1 cellular context compared by ENCODE assay signal in the genomic region with DNA sequence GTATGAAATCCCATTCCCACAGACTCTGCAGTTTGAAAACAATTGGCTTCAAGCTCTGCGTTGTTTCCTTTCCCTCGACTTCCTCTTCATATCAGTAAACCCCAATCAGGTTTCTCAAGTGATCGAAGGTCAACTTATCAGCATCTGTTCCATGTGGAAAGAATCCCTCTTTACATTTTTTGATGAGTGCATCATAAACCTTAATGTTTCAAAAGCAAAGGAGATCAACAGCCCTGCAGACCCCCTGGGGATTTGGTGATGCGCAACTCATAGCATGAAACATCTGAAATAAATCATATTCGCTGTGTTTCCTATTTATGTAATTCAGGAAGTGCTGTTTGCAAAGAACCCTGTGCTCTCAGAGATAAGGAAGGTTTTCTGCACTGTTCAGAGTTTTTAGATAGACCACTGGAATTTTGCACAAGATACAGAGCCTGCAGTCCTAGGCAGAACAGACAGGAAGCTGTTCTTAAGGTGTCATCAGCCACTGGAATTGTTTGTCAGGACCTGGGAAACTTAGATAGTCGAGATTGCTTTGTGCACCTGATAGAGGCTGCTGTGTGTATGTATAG.
TF ChIP-seq lines count a peak whose summit lies in the region.

No MANE protein-coding gene starts in this region.

TF ChIP-seq in GM12878, 131 proteins besides CTCF, POLR2A, EP300 and RAD21:
- TF ChIP-seq RAD51 (IDR thresholded peaks at IDR 0.05) (no peak), PAX8 (IDR thresholded peaks at IDR 0.05) (no peak)
